32 cellular contexts compared by ENCODE assay signal in the genomic region with DNA sequence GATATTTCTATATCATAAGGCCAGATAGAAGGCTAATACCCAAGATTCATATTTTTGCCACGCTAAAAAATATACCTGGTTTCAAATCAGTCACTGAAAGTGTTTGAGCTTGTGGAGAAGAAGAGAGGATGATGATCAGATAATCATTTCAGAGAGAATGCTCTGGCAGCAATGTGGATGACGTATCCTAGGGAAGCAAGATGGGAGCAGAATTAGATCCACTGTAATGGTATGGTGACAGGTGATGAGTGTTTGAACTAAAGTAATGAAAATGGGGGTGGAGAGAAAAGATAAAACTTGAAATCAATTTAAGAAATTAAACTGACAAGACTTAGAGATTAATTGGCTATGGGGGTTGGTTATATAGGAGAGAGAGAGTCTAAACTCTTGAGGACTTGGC. TPM values are rescaled to one million over a fixed set of nuclear protein-coding genes. Genes with fewer than 3 reads are reported as not detected.
"Had no signal": no experiment of that assay in that cellular context is flagged by ENCODE, and none has a peak within 500 bp of the region (broad histone marks: within the 10 kb centered on the region; RNA-seq: fewer than 3 reads in every experiment).

No MANE protein-coding gene starts in this region.

- H3K27me3 Mint-ChIP-seq: naive thymus-derived CD4-positive, alpha-beta T cell; stimulated activated memory B cell treated with anti-CD40 and anti-IgM and Interleukin-4, amounts not matched to agents 10 μg/mL and 1 μg/mL and 100 μg/mL, for 72 hours; stimulated activated naive CD8-positive, alpha-beta T cell treated with anti-CD3 and anti-CD28 coated beads, Interleukin-15, amount 100 ng/mL, for 72 hours; type B pancreatic cell had no signal

- H3K4me3 ChIP-seq: pancreas, prostate gland, skin epidermis, smooth muscle cell, spleen, suprapubic skin, testis, tibial artery, transverse colon, upper lobe of right lung, uterus had no signal

- H3K4me2 ChIP-seq: smooth muscle cell had no signal

- ATAC-seq: naive thymus-derived CD4-positive, alpha-beta T cell; natural killer cell; pancreas; right cardiac atrium; sciatic nerve; stimulated activated memory B cell treated with anti-CD40 and anti-IgM and Interleukin-4, amounts not matched to agents 10 μg/mL and 1 μg/mL and 100 μg/mL, for 72 hours; stimulated activated naive CD8-positive, alpha-beta T cell treated with anti-CD3 and anti-CD28 coated beads, Interleukin-15, amount 100 ng/mL, for 72 hours; stimulated activated naive CD8-positive, alpha-beta T cell treated with anti-CD3 and anti-CD28 coated beads, Interleukin-15, Interleukin-2, amounts not matched to agents 100 U/mL and 50 U/mL, for 24 hours; upper lobe of right lung had no signal

- H3K4me1 Mint-ChIP-seq: naive thymus-derived CD4-positive, alpha-beta T cell; natural killer cell; nephron; neural crest cell; stimulated activated memory B cell treated with anti-CD40 and anti-IgM and Interleukin-4, amounts not matched to agents 10 μg/mL and 1 μg/mL and 100 μg/mL, for 72 hours; stimulated activated naive CD8-positive, alpha-beta T cell treated with anti-CD3 and anti-CD28 coated beads, Interleukin-15, amount 100 ng/mL, for 72 hours had no signal

- FAIRE-seq: pancreas had no signal

- DNase-seq: naive thymus-derived CD4-positive, alpha-beta T cell; natural killer cell; nucleus accumbens; pancreas; right cardiac atrium; spleen; stimulated activated CD4-positive, alpha-beta T cell treated with anti-CD3 and anti-CD28 coated beads, Interleukin-12 subunit alpha, Interleukin-12 subunit beta, amount 100 ng/mL, for 4 hours; stimulated activated CD4-positive, alpha-beta T cell treated with anti-CD3 and anti-CD28 coated beads, Interleukin-1b, Interleukin-23, amount 100 ng/mL, for 48 hours; stimulated activated CD4-positive, alpha-beta T cell treated with anti-CD3 and anti-CD28 coated beads, Interleukin-4, amount 100 ng/mL, for 1 hour; stimulated activated CD4-positive, alpha-beta T cell treated with anti-CD3 and anti-CD28 coated beads, Interleukin-4, amount 100 ng/mL, for 4 hours; stimulated activated CD8-positive, alpha-beta memory T cell treated with anti-CD3 and anti-CD28 coated beads, Interleukin-4, amount 100 ng/mL, for 48 hours; stimulated activated naive CD4-positive, alpha-beta T cell; stimulated activated naive CD8-positive, alpha-beta T cell treated with anti-CD3 and anti-CD28 coated beads, Interleukin-15, amount 100 ng/mL, for 72 hours; stimulated activated naive CD8-positive, alpha-beta T cell treated with anti-CD3 and anti-CD28 coated beads, Interleukin-15, Interleukin-2, amounts not matched to agents 100 U/mL and 50 U/mL, for 24 hours; substantia nigra; testis; tibial artery; transverse colon; upper lobe of right lung; uterus had no signal

- H3K36me3 ChIP-seq: neutrophil, pancreas, prostate gland, spleen, suprapubic skin, tibial artery, transverse colon, upper lobe of right lung, uterus had no signal

- H3K4me3 Mint-ChIP-seq: naive thymus-derived CD4-positive, alpha-beta T cell; natural killer cell; nephron; neural crest cell; stimulated activated memory B cell treated with anti-CD40 and anti-IgM and Interleukin-4, amounts not matched to agents 10 μg/mL and 1 μg/mL and 100 μg/mL, for 72 hours; stimulated activated naive CD8-positive, alpha-beta T cell treated with anti-CD3 and anti-CD28 coated beads, Interleukin-15, amount 100 ng/mL, for 72 hours; type B pancreatic cell had no signal

- H3K4me1 ChIP-seq: pancreas, prostate gland, spleen, suprapubic skin, testis, tibial artery, transverse colon, upper lobe of right lung, uterus had no signal

- H3K27ac Mint-ChIP-seq: naive thymus-derived CD4-positive, alpha-beta T cell; natural killer cell; nephron; stimulated activated memory B cell treated with anti-CD40 and anti-IgM and Interleukin-4, amounts not matched to agents 10 μg/mL and 1 μg/mL and 100 μg/mL, for 72 hours; stimulated activated naive CD8-positive, alpha-beta T cell treated with anti-CD3 and anti-CD28 coated beads, Interleukin-15, amount 100 ng/mL, for 72 hours; type B pancreatic cell had no signal

- H3K36me3 Mint-ChIP-seq: naive thymus-derived CD4-positive, alpha-beta T cell; natural killer cell; stimulated activated memory B cell treated with anti-CD40 and anti-IgM and Interleukin-4, amounts not matched to agents 10 μg/mL and 1 μg/mL and 100 μg/mL, for 72 hours; type B pancreatic cell had no signal

- H3K9me3 ChIP-seq: neutrophil, pancreas, prostate gland, spleen, testis, tibial artery, transverse colon, upper lobe of right lung, uterus had no signal

- H3K27me3 ChIP-seq: neutrophil, pancreas, spleen, suprapubic skin, testis, tibial artery, transverse colon, upper lobe of right lung, uterus had no signal

- H3K9me3 Mint-ChIP-seq: nephron; neural crest cell; stimulated activated memory B cell treated with anti-CD40 and anti-IgM and Interleukin-4, amounts not matched to agents 10 μg/mL and 1 μg/mL and 100 μg/mL, for 72 hours; type B pancreatic cell had no signal

- H3K27ac ChIP-seq: neutrophil, pancreas, prostate gland, skin epidermis, spleen, suprapubic skin, testis, tibial artery, transverse colon, upper lobe of right lung, uterus had no signal

RNA-seq across cellular contexts. Expression of a gene that starts 42.7 kb away (rescaled TPM):
- total RNA-seq: naive thymus-derived CD4-positive, alpha-beta T cell; natural killer cell; osteocyte; prostate gland; pulmonary artery endothelial cell; right cardiac atrium; sciatic nerve; smooth muscle cell; spleen; suprapubic skin; upper lobe of right lung had no signal
- polyA plus RNA-seq: naive thymus-derived CD4-positive, alpha-beta T cell; right cardiac atrium; smooth muscle cell had no signal
